7 cellular contexts compared by ENCODE assay signal in the genomic region with DNA sequence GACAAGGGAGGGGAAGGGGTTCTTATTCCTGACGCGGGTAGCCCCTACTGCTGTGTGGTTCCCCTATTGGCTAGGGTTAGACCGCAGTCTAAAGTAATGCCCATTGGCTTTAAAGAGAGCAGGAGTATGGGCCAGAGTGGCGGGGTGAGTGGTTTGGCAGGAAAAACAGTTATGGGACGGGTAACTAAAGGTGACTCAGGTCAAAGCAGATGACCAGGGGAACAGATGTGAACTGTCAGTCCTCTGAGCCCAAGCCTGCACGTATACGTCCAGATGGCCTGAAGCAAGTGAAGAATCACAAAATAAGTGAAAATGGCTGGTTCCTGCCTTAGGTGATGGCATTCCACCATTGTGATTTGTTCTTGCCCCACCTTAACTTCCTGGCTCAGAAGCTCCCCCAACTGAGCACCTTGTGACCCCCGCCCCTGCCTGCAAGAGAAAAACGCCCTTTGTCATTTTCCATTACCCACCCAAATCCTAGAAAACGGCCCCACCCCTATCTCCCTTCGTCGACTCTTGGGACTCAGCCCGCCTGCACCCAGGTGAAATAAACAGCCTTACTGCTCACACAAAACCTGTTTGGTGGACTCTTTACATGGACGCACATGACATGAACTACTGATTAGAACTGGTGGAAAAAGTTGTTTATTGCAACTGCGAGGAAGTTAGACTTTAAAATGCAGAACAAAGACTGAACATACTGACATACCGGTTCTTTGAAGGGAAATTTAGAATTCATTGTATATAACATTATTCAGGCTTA. TPM values are rescaled to one million over a fixed set of nuclear protein-coding genes. Genes with fewer than 3 reads are reported as not detected.
DNase-seq lines count a peak whose midpoint lies in the region; ATAC-seq, FAIRE-seq and TF ChIP-seq lines count a peak whose summit lies in the region.
"Had no signal": no experiment of that assay in that cellular context is flagged by ENCODE, and none has a peak within 500 bp of the region (broad histone marks: within the 10 kb centered on the region; RNA-seq: fewer than 3 reads in every experiment).

No MANE protein-coding gene starts in this region.

- no peak for TF ChIP-seq RAD21 in GM12878 (IDR thresholded peaks at IDR 0.05; ENCODE audit: insufficient read depth, low read depth, low read length)

- TF ChIP-seq CTCF in NB4 (IDR thresholded peaks at IDR 0.05; ENCODE audit: low read depth, low read length) (no peak), GM12878 (IDR thresholded peaks at IDR 0.05 in 2 of 3, conservative IDR thresholded peaks at IDR 0.05 in 1 of 3; ENCODE audit: control insufficient read depth in 2 of 3, extremely low read depth in 1 of 3, insufficient read depth in 1 of 3, low read depth in 3 of 3, low read length in 3 of 3) (no peak), natural killer cell (IDR thresholded peaks at IDR 0.05) (no peak)

- no peaks in the 10 kb centered on the region for H3K27me3 ChIP-seq in GM12878 (replicated peaks in 1 of 2; ENCODE audit: control insufficient read depth in 2 of 2, insufficient read depth in 2 of 2, low read length in 1 of 2)

- H3K4me3 ChIP-seq in NB4 (ENCODE audit: low read depth, low read length) (peak overlapping the region; percentile 93), GM12878 (peak overlapping the region; percentile 80)

- BruUV-seq in GM12878 (replicated peaks; lab: Mats Ljungman, UMichigan), result TSS peak; percentile 97

- CTCF ChIA-PET in GM12878 (lab: Yijun Ruan, JAX), result interaction anchor here (0.7 kb wide), 1 partner anchor 35 kb away, joined by 5 read pairs; no protein-coding TSS in a partner anchor

- H3K36me3 Mint-ChIP-seq in natural killer cell, result no peaks in the 10 kb centered on the region

- DNase-seq in NB4 (ENCODE audit: low read depth) (peak; percentile 24), GM12878 (ENCODE audit: low read depth, low spot score) (no peak), natural killer cell (no peak), globus pallidus (ENCODE audit: low spot score) (no peak), foreskin melanocyte (no peak)

- TF ChIP-seq POLR2A in NB4 (IDR thresholded peaks at IDR 0.05; ENCODE audit: extremely low read depth, insufficient read length) (no peak), GM12878 (IDR thresholded peaks at IDR 0.05; ENCODE audit: low read depth, low read length) (no peak)

- H3K4me1 Mint-ChIP-seq in natural killer cell, result peaks cover 8 to 25% of the 10 kb centered on the region in 2 donors

- SMC1A ChIA-PET in GM12878 (lab: Charles Lee; ENCODE audit: uncharacterized antibody, unreplicated experiment), result no interaction called here

- POLR2A ChIA-PET in GM12878 (lab: Charles Lee), result interaction anchor here (0.6 kb wide), 1 partner anchor 95 kb away, joined by 3 read pairs; no protein-coding TSS in a partner anchor

- peak; percentile 9 for ATAC-seq in GM12878
- ATAC-seq in natural killer cell, result no peak
- ATAC-seq in HG02610 (IDR thresholded peaks at IDR 0.05; ENCODE audit: unreplicated experiment), result no peak

- intact Hi-C loops in GM12878 (cut with micrococcal nuclease; ENCODE audit: unreplicated experiment), result no loop called here
- intact Hi-C loops in natural killer cell (cut with micrococcal nuclease), result no loop called here

- H4K20me1 ChIP-seq in GM12878 (ENCODE audit: control insufficient read depth, insufficient read depth), result no peaks in the 10 kb centered on the region

- H3K79me2 ChIP-seq in GM12878 (ENCODE audit: control insufficient read depth, insufficient read depth, low read length), result peaks cover 30% of the 10 kb centered on the region

- H3K4me1 ChIP-seq in GM12878 (ENCODE audit: control insufficient read depth, insufficient read depth, low read length), result peaks cover 5% of the 10 kb centered on the region; the same call in 1 of the 2 replicates

- peak overlapping the region; percentile 88 for H2AFZ ChIP-seq in GM12878 (ENCODE audit: control insufficient read depth, low read depth, low read length)

- peak overlapping the region; percentile 94 for H3K4me2 ChIP-seq in GM12878 (ENCODE audit: control insufficient read depth, insufficient read depth)

- H3K27ac ChIP-seq in GM12878 (ENCODE audit: control insufficient read depth, insufficient read depth), result peak overlapping the region; percentile 74

- peak overlapping the region; percentile 89 for H3K4me3 Mint-ChIP-seq in natural killer cell

- peak overlapping the region; percentile 80 to 86 for H3K27ac Mint-ChIP-seq in natural killer cell

- H3K36me3 ChIP-seq in GM12878 (ENCODE audit: control insufficient read depth in 2 of 2, insufficient read depth in 2 of 2, low read length in 1 of 2), result no peaks in the 10 kb centered on the region

- FAIRE-seq in GM12878 (lab: Jason Lieb, UNC), result peak; percentile 64
- FAIRE-seq: endometrium had no signal

- H3K9ac ChIP-seq in GM12878 (ENCODE audit: control insufficient read depth, insufficient read depth, low read length), result peak overlapping the region; percentile 87

- WGBS in GM12878 (ENCODE audit: insufficient coverage, insufficient replicate concordance, low lambda C conversion rate, missing lambda C conversion rate), result 22% methylated on average over 16 of the region's 16 CpGs

- no peak for TF ChIP-seq EP300 in GM12878 (IDR thresholded peaks at IDR 0.05; ENCODE audit: borderline replicate concordance in 1 of 2, control insufficient read depth in 1 of 2, low read depth in 2 of 2, low read length in 2 of 2)

- H3K9me3 Mint-ChIP-seq in natural killer cell, result no peaks in the 10 kb centered on the region

- in situ Hi-C loops in GM12878 (cut with MboI), result no loop called here

- RAD21 ChIA-PET in GM12878 (lab: Charles Lee; ENCODE audit: unreplicated experiment), result no interaction called here

- H3K27me3 Mint-ChIP-seq in natural killer cell (ENCODE audit: low read depth in 2 of 2), result peaks cover 0 to under 1% of the 10 kb centered on the region in 2 donors

- no peaks in the 10 kb centered on the region for H3K9me3 ChIP-seq in GM12878 (replicated peaks; ENCODE audit: control insufficient read depth, insufficient read depth, low read length)

RNA-seq across cellular contexts. Expression of gene ATAD3B, which starts 0.8 kb away (rescaled TPM):
- total RNA-seq in GM12878 (2013; cell fraction: nucleolus; rRNA removed), result 53.2 and 60.0 TPM in 2 replicates
- total RNA-seq in GM12878 (2014; rRNA removed), result 29.7 and 35.7 TPM in 2 replicates
- total RNA-seq in GM12878 (2014; rRNA removed; fragmentation: Illumina TruSeq; extraction: Trizol), result 9.3 and 10.7 TPM in 2 replicates
- 32.9 and 36.8 TPM in 2 replicates for total RNA-seq in GM12878 (2021)
- polyA plus RNA-seq in GM12878 (2011; ENCODE audit: low read depth), result 4.4 TPM
- 7.6 and 14.0 TPM in 2 replicates for polyA plus RNA-seq in GM12878 (2011; rRNA removed)
- polyA plus RNA-seq in GM12878 (2011; cell fraction: cytosol; rRNA removed), result 14.1 and 30.5 TPM in 2 replicates
- 90.3 and 160 TPM in 2 replicates for polyA plus RNA-seq in GM12878 (2011; cell fraction: nucleus; rRNA removed)
- polyA plus RNA-seq in GM12878 (2012), result 14.0 and 21.3 TPM in 2 replicates
- 2.1 and 5.8 TPM in 2 replicates for polyA plus RNA-seq in GM12878 (2014; fragmentation: Illumina TruSeq; extraction: Trizol)
- polyA plus RNA-seq in GM12878 (2014; fragmentation: Nextera tagmentation; extraction: Ambion mirVana), result under 1 TPM; 0.03 to 0.73 TPM
- polyA plus RNA-seq in GM12878 (2014; rRNA removed), result 38.8 and 52.5 TPM in 2 replicates
- polyA plus RNA-seq in GM12878 (2016; fragmentation: Nextera tagmentation; extraction: Ambion mirVana), result 10 to 100 TPM; 33.7 to 35.1 TPM
- polyA minus RNA-seq in GM12878 (2011; rRNA and poly(A)+ RNA removed), result 5.5 and 13.1 TPM in 2 replicates
- polyA minus RNA-seq in GM12878 (2011; cell fraction: cytosol; rRNA and poly(A)+ RNA removed), result 11.0 and 17.0 TPM in 2 replicates
- 13.7 and 34.8 TPM in 2 replicates for polyA minus RNA-seq in GM12878 (2011; cell fraction: nucleus; rRNA and poly(A)+ RNA removed)
- total RNA-seq in natural killer cell, result 10 to 100 TPM; 31.9 to 52.4 (median 42.9) TPM

RNA-seq across cellular contexts. Expression of gene ATAD3C, which starts 21.3 kb away (rescaled TPM):
- total RNA-seq in GM12878 (2013; cell fraction: nucleolus; rRNA removed), result 1.4 and 2.7 TPM in 2 replicates
- total RNA-seq in GM12878 (2014; rRNA removed) (0.06 and 0.44 TPM in 2 replicates), GM12878 (2014; rRNA removed; fragmentation: Illumina TruSeq; extraction: Trizol) (0.41 and 0.63 TPM in 2 replicates), GM12878 (2021) (1.1 and 1.6 TPM in 2 replicates), natural killer cell (1 to 10 TPM in 2 of 3 donors, under 1 TPM in 1; 0.13 to 2.2 (median 1.5) TPM)
- polyA plus RNA-seq in GM12878 (2011; ENCODE audit: low read depth), result 3.2 TPM
- polyA plus RNA-seq in GM12878 (2011; rRNA removed) (2.2 and 3.1 TPM in 2 replicates), GM12878 (2014; fragmentation: Illumina TruSeq; extraction: Trizol) (0.22 and 0.32 TPM in 2 replicates), GM12878 (2014; fragmentation: Nextera tagmentation; extraction: Ambion mirVana) (under 1 TPM; 0.03 to 0.13 TPM), GM12878 (2014; rRNA removed) (1.1 and 2.1 TPM in 2 replicates), GM12878 (2016; fragmentation: Nextera tagmentation; extraction: Ambion mirVana) (1 to 10 TPM; 2.1 to 2.9 TPM)
- 7.5 and 8.5 TPM in 2 replicates for polyA plus RNA-seq in GM12878 (2011; cell fraction: cytosol; rRNA removed)
- polyA plus RNA-seq in GM12878 (2011; cell fraction: nucleus; rRNA removed), result 1.8 and 3.0 TPM in 2 replicates
- polyA plus RNA-seq in GM12878 (2012), result 1.7 and 2.1 TPM in 2 replicates
- 0.29 and 2.3 TPM in 2 replicates for polyA minus RNA-seq in GM12878 (2011; rRNA and poly(A)+ RNA removed)
- 0.42 TPM in 1 of 2 replicates, not detected in the other for polyA minus RNA-seq in GM12878 (2011; cell fraction: cytosol; rRNA and poly(A)+ RNA removed)
- polyA minus RNA-seq in GM12878 (2011; cell fraction: nucleus; rRNA and poly(A)+ RNA removed), result 1.2 TPM in 1 of 2 replicates, not detected in the other

RNA-seq across cellular contexts. Expression of gene VWA1, which starts 35.3 kb away (rescaled TPM):
- 1.5 and 2.3 TPM in 2 replicates for total RNA-seq in GM12878 (2013; cell fraction: nucleolus; rRNA removed)
- total RNA-seq in GM12878 (2014; rRNA removed) (0.40 and 0.71 TPM in 2 replicates), GM12878 (2014; rRNA removed; fragmentation: Illumina TruSeq; extraction: Trizol) (0.13 and 0.14 TPM in 2 replicates), GM12878 (2021) (1.7 and 1.8 TPM in 2 replicates), natural killer cell (not detected)
- polyA plus RNA-seq in GM12878 (2011; ENCODE audit: low read depth), result 0.70 TPM
- polyA plus RNA-seq in GM12878 (2011; rRNA removed) (0.45 and 1.1 TPM in 2 replicates), GM12878 (2014; fragmentation: Illumina TruSeq; extraction: Trizol) (0.03 TPM in 1 of 2 replicates, not detected in the other), GM12878 (2014; fragmentation: Nextera tagmentation; extraction: Ambion mirVana) (under 1 TPM in 1 of 2 experiments, not detected in 1; 0.02 TPM), GM12878 (2014; rRNA removed) (0.40 and 0.56 TPM in 2 replicates), GM12878 (2016; fragmentation: Nextera tagmentation; extraction: Ambion mirVana) (under 1 TPM in 1 of 2 experiments, not detected in 1; 0.24 TPM)
- polyA plus RNA-seq in GM12878 (2011; cell fraction: cytosol; rRNA removed), result 1.4 and 2.3 TPM in 2 replicates
- polyA plus RNA-seq in GM12878 (2011; cell fraction: nucleus; rRNA removed), result 3.6 and 5.8 TPM in 2 replicates
- polyA plus RNA-seq in GM12878 (2012), result 4.1 and 4.9 TPM in 2 replicates
- 0.51 and 0.88 TPM in 2 replicates for polyA minus RNA-seq in GM12878 (2011; rRNA and poly(A)+ RNA removed)
- polyA minus RNA-seq in GM12878 (2011; cell fraction: cytosol; rRNA and poly(A)+ RNA removed), result 0.42 and 0.80 TPM in 2 replicates
- polyA minus RNA-seq in GM12878 (2011; cell fraction: nucleus; rRNA and poly(A)+ RNA removed), result 1.7 and 1.8 TPM in 2 replicates

RNA-seq across cellular contexts. Expression of gene ATAD3A, which starts 41.2 kb away (rescaled TPM):
- 13.0 and 24.6 TPM in 2 replicates for total RNA-seq in GM12878 (2013; cell fraction: nucleolus; rRNA removed)
- total RNA-seq in GM12878 (2014; rRNA removed) (56.1 and 58.6 TPM in 2 replicates), GM12878 (2014; rRNA removed; fragmentation: Illumina TruSeq; extraction: Trizol) (16.9 and 24.6 TPM in 2 replicates), GM12878 (2021) (66.8 and 76.4 TPM in 2 replicates), natural killer cell (10 to 100 TPM; 17.3 to 37.3 (median 22.2) TPM)
- polyA plus RNA-seq in GM12878 (2011; ENCODE audit: low read depth), result 5.4 TPM
- polyA plus RNA-seq in GM12878 (2011; rRNA removed) (6.6 and 16.2 TPM in 2 replicates), GM12878 (2014; fragmentation: Illumina TruSeq; extraction: Trizol) (0.95 and 9.0 TPM in 2 replicates), GM12878 (2014; fragmentation: Nextera tagmentation; extraction: Ambion mirVana) (1 to 10 TPM in 1 of 2 experiments, under 1 TPM in 1; 0.05 to 1.3 TPM), GM12878 (2014; rRNA removed) (53.3 and 69.0 TPM in 2 replicates), GM12878 (2016; fragmentation: Nextera tagmentation; extraction: Ambion mirVana) (10 to 100 TPM; 84.4 to 93.5 TPM)
- 24.6 and 42.6 TPM in 2 replicates for polyA plus RNA-seq in GM12878 (2011; cell fraction: cytosol; rRNA removed)
- polyA plus RNA-seq in GM12878 (2011; cell fraction: nucleus; rRNA removed), result 41.2 and 70.4 TPM in 2 replicates
- 20.3 and 26.6 TPM in 2 replicates for polyA plus RNA-seq in GM12878 (2012)
- 9.5 and 26.3 TPM in 2 replicates for polyA minus RNA-seq in GM12878 (2011; rRNA and poly(A)+ RNA removed)
- 17.2 and 17.7 TPM in 2 replicates for polyA minus RNA-seq in GM12878 (2011; cell fraction: cytosol; rRNA and poly(A)+ RNA removed)
- polyA minus RNA-seq in GM12878 (2011; cell fraction: nucleus; rRNA and poly(A)+ RNA removed), result 8.9 and 14.9 TPM in 2 replicates

RNA-seq across cellular contexts. Expression of gene ANKRD65, which starts 49.7 kb away (rescaled TPM):
- total RNA-seq in GM12878 (2013; cell fraction: nucleolus; rRNA removed), result 1.2 and 1.8 TPM in 2 replicates
- total RNA-seq in GM12878 (2014; rRNA removed), result 0.17 and 0.33 TPM in 2 replicates
- 0.18 and 0.45 TPM in 2 replicates for total RNA-seq in GM12878 (2014; rRNA removed; fragmentation: Illumina TruSeq; extraction: Trizol)
- 0.96 and 1.2 TPM in 2 replicates for total RNA-seq in GM12878 (2021)
- polyA plus RNA-seq in GM12878 (2011; ENCODE audit: low read depth), result 0.42 TPM
- polyA plus RNA-seq in GM12878 (2011; rRNA removed), result 0.12 and 0.24 TPM in 2 replicates
- polyA plus RNA-seq in GM12878 (2011; cell fraction: cytosol; rRNA removed), result 0.21 and 0.38 TPM in 2 replicates
- polyA plus RNA-seq in GM12878 (2011; cell fraction: nucleus; rRNA removed), result 2.0 and 2.3 TPM in 2 replicates
- polyA plus RNA-seq in GM12878 (2012), result 1.3 TPM in 2 replicates
- 0.14 and 0.29 TPM in 2 replicates for polyA plus RNA-seq in GM12878 (2014; fragmentation: Illumina TruSeq; extraction: Trizol)
- polyA plus RNA-seq in GM12878 (2014; fragmentation: Nextera tagmentation; extraction: Ambion mirVana), result under 1 TPM; 0.05 to 0.15 TPM
- 0.86 and 0.94 TPM in 2 replicates for polyA plus RNA-seq in GM12878 (2014; rRNA removed)
- 1 to 10 TPM; 1.8 to 2.8 TPM for polyA plus RNA-seq in GM12878 (2016; fragmentation: Nextera tagmentation; extraction: Ambion mirVana)
- 0.15 TPM in 1 of 2 replicates, not detected in the other for polyA minus RNA-seq in GM12878 (2011; rRNA and poly(A)+ RNA removed)
- polyA minus RNA-seq in GM12878 (2011; cell fraction: cytosol; rRNA and poly(A)+ RNA removed), result not detected in 2 replicates
- 0.36 TPM in 1 of 2 replicates, not detected in the other for polyA minus RNA-seq in GM12878 (2011; cell fraction: nucleus; rRNA and poly(A)+ RNA removed)
- total RNA-seq in natural killer cell, result not detected
